Comparison of ENCODE assay signal across 8 cellular contexts in genomic region chr19:3366104-3366760, GRCh38. TPM values are rescaled to one million over a fixed set of nuclear protein-coding genes. Genes with fewer than 3 reads are reported as not detected.
DNase-seq lines count a peak whose midpoint lies in the region; ATAC-seq and TF ChIP-seq lines count a peak whose summit lies in the region.

NFIC (plus strand) TSS chr19:3366583; CDS start chr19:3366637, 54 bp downstream.

- no peaks in the 10 kb centered on the region for H3K9me3 Mint-ChIP-seq in stimulated activated naive B cell treated with anti-CD40 and anti-IgM and Interleukin-4, amounts not matched to agents 10 μg/mL and 1 μg/mL and 100 μg/mL, for 72 hours

- peaks cover 59 to 61% of the 10 kb centered on the region in 2 donors for H3K4me1 Mint-ChIP-seq in stimulated activated naive B cell treated with anti-CD40 and anti-IgM and Interleukin-4, amounts not matched to agents 10 μg/mL and 1 μg/mL and 100 μg/mL, for 72 hours

- peaks cover 0 to 5% of the 10 kb centered on the region in 2 donors for H3K36me3 Mint-ChIP-seq in stimulated activated naive B cell treated with anti-CD40 and anti-IgM and Interleukin-4, amounts not matched to agents 10 μg/mL and 1 μg/mL and 100 μg/mL, for 72 hours

- TF ChIP-seq CTCF in lower lobe of right lung (IDR thresholded peaks at IDR 0.05), result no peak

- H3K36me3 ChIP-seq in MG63 (peaks cover 7% of the 10 kb centered on the region), lower lobe of right lung (peaks cover 3% of the 10 kb centered on the region)
- no peaks in the 10 kb centered on the region for H3K36me3 ChIP-seq in effector memory CD4-positive, alpha-beta T cell (ENCODE audit: control insufficient read depth, insufficient read depth, low read length)

- DNase-seq in GM03348 (ENCODE audit: low spot score), result peak; percentile 95
- peak; percentile 90 for DNase-seq in MG63
- DNase-seq in activated CD4-positive, alpha-beta T cell treated with anti-CD3 and anti-CD28 coated beads for 4 hours, result peak; percentile 48 to 56
- DNase-seq in effector memory CD4-positive, alpha-beta T cell, result peak in 1 of 3 donors; percentile 27
- DNase-seq in lower lobe of right lung, result peak; percentile 83
- no peak for DNase-seq in stimulated activated naive B cell treated with anti-CD40 and anti-IgM and Interleukin-4, amounts not matched to agents 10 μg/mL and 1 μg/mL and 100 μg/mL, for 72 hours
- no peak for DNase-seq in iPS-NIHi7 (ENCODE audit: extremely low spot score)

- H3K4me3 ChIP-seq in MG63 (peak within 1 kb of the TSS; percentile 63), lower lobe of right lung (peak within 1 kb of the TSS; percentile 76)
- peak within 1 kb of the TSS; percentile 65 for H3K4me3 ChIP-seq in effector memory CD4-positive, alpha-beta T cell (ENCODE audit: insufficient read depth, low read depth, low read length, poor library complexity, severe bottlenecking)

- H3K27me3 ChIP-seq in MG63 (no peaks in the 10 kb centered on the region), lower lobe of right lung (ENCODE audit: low read depth) (no peaks in the 10 kb centered on the region)
- H3K27me3 ChIP-seq in effector memory CD4-positive, alpha-beta T cell (replicated peaks; ENCODE audit: control insufficient read depth, insufficient read depth, low read length, poor library complexity, severe bottlenecking), result no peaks in the 10 kb centered on the region

- peak within 1 kb of the TSS; percentile 79 for H3K27ac Mint-ChIP-seq in stimulated activated naive B cell treated with anti-CD40 and anti-IgM and Interleukin-4, amounts not matched to agents 10 μg/mL and 1 μg/mL and 100 μg/mL, for 72 hours

- H3K4me1 ChIP-seq in effector memory CD4-positive, alpha-beta T cell (ENCODE audit: control insufficient read depth, insufficient read depth, low read length, poor library complexity, severe bottlenecking), result peaks cover 21% of the 10 kb centered on the region
- H3K4me1 ChIP-seq in lower lobe of right lung, result peaks cover 65% of the 10 kb centered on the region

- H3K4me3 Mint-ChIP-seq in stimulated activated naive B cell treated with anti-CD40 and anti-IgM and Interleukin-4, amounts not matched to agents 10 μg/mL and 1 μg/mL and 100 μg/mL, for 72 hours, result peak within 1 kb of the TSS; percentile 82 to 87

- H3K9me3 ChIP-seq in MG63, result no peaks in the 10 kb centered on the region
- no peaks in the 10 kb centered on the region for H3K9me3 ChIP-seq in effector memory CD4-positive, alpha-beta T cell (ENCODE audit: control insufficient read depth, low read length)
- no peaks in the 10 kb centered on the region for H3K9me3 ChIP-seq in lower lobe of right lung

- ATAC-seq in lower lobe of right lung, result peak; percentile 79 to 82
- peak; percentile 11 to 32 for ATAC-seq in stimulated activated naive B cell treated with anti-CD40 and anti-IgM and Interleukin-4, amounts not matched to agents 10 μg/mL and 1 μg/mL and 100 μg/mL, for 72 hours (replicated peaks)
- ATAC-seq in HG03457 (IDR thresholded peaks at IDR 0.05; ENCODE audit: unreplicated experiment), result no peak

- intact Hi-C loops in lower lobe of right lung (cut with DNase I), result no loop called here

- peaks cover 12 to 14% of the 10 kb centered on the region in 2 donors for H3K27me3 Mint-ChIP-seq in stimulated activated naive B cell treated with anti-CD40 and anti-IgM and Interleukin-4, amounts not matched to agents 10 μg/mL and 1 μg/mL and 100 μg/mL, for 72 hours

- no peak within 1 kb of the TSS for H3K27ac ChIP-seq in effector memory CD4-positive, alpha-beta T cell (ENCODE audit: insufficient read depth, low read length, poor library complexity, severe bottlenecking)
- peak within 1 kb of the TSS; percentile 91 for H3K27ac ChIP-seq in lower lobe of right lung

RNA-seq across cellular contexts. Expression of gene NFIC, which starts in this region (rescaled TPM):
- total RNA-seq in MG63 (2014; rRNA removed; shearing (Covaris generic); ENCODE audit: low replicate concordance), result 1.7 and 14.1 TPM in 2 replicates
- 132 TPM for total RNA-seq in lower lobe of right lung

Comparison
In these comparisons a context has a peak if more than half of its experiments do, and no peak if none do; other contexts are left out.
1. DNase-seq: peak in GM03348 (single experiment), MG63 (single experiment), activated CD4-positive, alpha-beta T cell treated with anti-CD3 and anti-CD28 coated beads for 4 hours (2 of 2) and lower lobe of right lung (single experiment); none in stimulated activated naive B cell treated with anti-CD40 and anti-IgM and Interleukin-4, amounts not matched to agents 10 μg/mL and 1 μg/mL and 100 μg/mL, for 72 hours (single experiment) and iPS-NIHi7 (single experiment).
2. Peak in every context shown above with its lines, with median percentiles within 50 percentile points of each other: H3K4me3 ChIP-seq.